15 cellular contexts compared by ENCODE assay signal in the genomic region with DNA sequence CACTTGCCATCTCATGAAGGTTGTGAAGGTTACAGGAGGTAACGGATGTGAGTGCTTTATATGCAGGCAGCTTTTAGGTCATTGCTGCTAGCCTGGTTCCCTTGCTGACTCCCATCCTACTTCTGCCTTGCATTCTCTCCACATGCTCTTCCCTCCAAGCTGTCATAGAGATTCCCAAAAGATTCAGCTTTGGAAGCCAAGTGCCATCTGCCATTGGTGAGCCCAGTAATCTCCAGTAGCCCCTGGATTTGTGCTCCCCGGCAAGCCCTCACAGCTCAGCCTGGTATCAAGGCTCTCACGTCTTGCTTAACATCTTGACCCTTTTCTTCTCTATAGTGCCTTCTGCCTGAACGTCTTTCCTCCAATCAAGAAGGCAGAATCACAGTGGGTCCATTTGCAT.
A peak's percentile ranks its signal among the peaks of the same experiment; 100 is the strongest.
DNase-seq lines count a peak whose midpoint lies in the region; ATAC-seq and TF ChIP-seq lines count a peak whose summit lies in the region.
"Had no signal": no experiment of that assay in that cellular context is flagged by ENCODE, and none has a peak within 500 bp of the region (broad histone marks: within the 10 kb centered on the region; RNA-seq: fewer than 3 reads in every experiment).

No MANE protein-coding gene starts in this region.

- ATAC-seq in lung (ENCODE audit: insufficient read depth, low FRiP score) (no peak), gastroesophageal sphincter (no peak)

- H3K27me3 ChIP-seq in WERI-Rb-1 (ENCODE audit: insufficient read depth, low read depth, severe bottlenecking) (no peaks in the 10 kb centered on the region), lung (ENCODE audit: control insufficient read depth, insufficient read depth) (no peaks in the 10 kb centered on the region), gastroesophageal sphincter (no peaks in the 10 kb centered on the region)
- H3K27me3 ChIP-seq: BLaER1 had no signal

- TF ChIP-seq EP300 in gastroesophageal sphincter (IDR thresholded peaks at IDR 0.05) = no peak

- no peak for TF ChIP-seq POLR2A in gastroesophageal sphincter (IDR thresholded peaks at IDR 0.05)

- H3K9me3 ChIP-seq in WERI-Rb-1 (ENCODE audit: severe bottlenecking) (no peaks in the 10 kb centered on the region), lung (ENCODE audit: control insufficient read depth in 2 of 2, insufficient read depth in 1 of 2, low read length in 1 of 2) (no peaks in the 10 kb centered on the region), gastroesophageal sphincter (no peaks in the 10 kb centered on the region)
- H3K9me3 ChIP-seq: BLaER1 had no signal

- no peak overlapping the region for H3K4me3 ChIP-seq in WERI-Rb-1 (ENCODE audit: low read depth, low read length)
- no peak overlapping the region for H3K4me3 ChIP-seq in lung
- H3K4me3 ChIP-seq in gastroesophageal sphincter = no peak overlapping the region
- H3K4me3 ChIP-seq: BLaER1 had no signal

- H3K27ac ChIP-seq in WERI-Rb-1 = no peak overlapping the region
- H3K27ac ChIP-seq in lung (ENCODE audit: low read depth in 1 of 2, low read length in 1 of 2) = no peak overlapping the region
- H3K27ac ChIP-seq in gastroesophageal sphincter = no peak overlapping the region
- H3K27ac ChIP-seq: BLaER1 had no signal

- H3K36me3 ChIP-seq in WERI-Rb-1 = no peaks in the 10 kb centered on the region
- no peaks in the 10 kb centered on the region for H3K36me3 ChIP-seq in lung (ENCODE audit: control insufficient read depth in 2 of 2, insufficient read depth in 2 of 2, low read length in 2 of 2)
- H3K36me3 ChIP-seq in gastroesophageal sphincter = no peaks in the 10 kb centered on the region
- H3K36me3 ChIP-seq: BLaER1 had no signal

- in situ Hi-C loops in G401 (cut with HindIII; ENCODE audit: low sequenced_read_pairs) = no loop called here

- DNase-seq in NCI-H2171 treated with DMSO at 0.1 percent for 48 hours (lab: John Stamatoyannopoulos, UW) = peak; percentile 30
- DNase-seq in NCI-H2171 (lab: John Stamatoyannopoulos, UW) = no peak
- DNase-seq in G401 (ENCODE audit: low spot score) = peak; percentile 53
- DNase-seq in WERI-Rb-1 = peak; percentile 65
- DNase-seq in lung (ENCODE audit: low spot score) = peak; percentile 9
- DNase-seq in pons (ENCODE audit: low spot score) = no peak
- DNase-seq: 8988T; AML-193; CD4-positive, CD25-positive, alpha-beta regulatory T cell; DND-41; GF-D8; HCEC 1CT; HFFc6 had no signal

- 75 to 88% methylated on average over 4 of the region's 4 CpGs for WGBS in lung, 2 donors
- WGBS in gastroesophageal sphincter (ENCODE audit: low coverage in 1 of 2), 2 donors = 65 to 74% methylated on average over 3 of the region's 4 CpGs

- no peak for TF ChIP-seq CTCF in WERI-Rb-1 (IDR thresholded peaks at IDR 0.05; ENCODE audit: low read depth, low read length)
- TF ChIP-seq CTCF in lung (IDR thresholded peaks at IDR 0.05; ENCODE audit: control extremely low read depth, extremely low read depth) = no peak
- TF ChIP-seq CTCF in gastroesophageal sphincter (IDR thresholded peaks at IDR 0.05) = no peak

- no peaks in the 10 kb centered on the region for H3K4me1 ChIP-seq in lung (ENCODE audit: control insufficient read depth in 2 of 2, insufficient read depth in 2 of 2, low read length in 2 of 2)
- H3K4me1 ChIP-seq in gastroesophageal sphincter = no peaks in the 10 kb centered on the region

Comparison
In these comparisons a context has a peak if more than half of its experiments do, and no peak if none do; other contexts are left out.
1. DNase-seq: peak in NCI-H2171 treated with DMSO at 0.1 percent for 48 hours (single experiment), G401 (single experiment), WERI-Rb-1 (single experiment) and lung (single experiment); none in NCI-H2171 (single experiment) and pons (single experiment).